Comparison of ENCODE assay signal across 1 cellular context in genomic region chr4:78166582-78166981, GRCh38.
TF ChIP-seq lines count a peak whose summit lies in the region.

No MANE protein-coding gene starts in this region.

TF ChIP-seq in HepG2, 621 proteins besides CTCF, POLR2A, EP300 and RAD21 (continued from another document):
- TF ChIP-seq ZNF142 (CRISPR knock-in tag; IDR thresholded peaks at IDR 0.05) (no peak), HBP1 (CRISPR knock-in tag; IDR thresholded peaks at IDR 0.05; ENCODE audit: low read depth) (no peak), ZNF710 (CRISPR knock-in tag; IDR thresholded peaks at IDR 0.05; ENCODE audit: borderline replicate concordance) (no peak), CEBPB (IDR thresholded peaks at IDR 0.05; ENCODE audit: borderline replicate concordance, low read depth, low read length) (no peak), CREM (IDR thresholded peaks at IDR 0.05) (no peak), CREM (CRISPR knock-in tag; IDR thresholded peaks at IDR 0.05) (no peak), JUNB (CRISPR knock-in tag; IDR thresholded peaks at IDR 0.05; ENCODE audit: borderline replicate concordance) (no peak), GTF3A (CRISPR knock-in tag; conservative IDR thresholded peaks at IDR 0.05) (no peak), ZNF556 (CRISPR knock-in tag; IDR thresholded peaks at IDR 0.05; ENCODE audit: borderline replicate concordance) (no peak)
